In the genomic region with DNA sequence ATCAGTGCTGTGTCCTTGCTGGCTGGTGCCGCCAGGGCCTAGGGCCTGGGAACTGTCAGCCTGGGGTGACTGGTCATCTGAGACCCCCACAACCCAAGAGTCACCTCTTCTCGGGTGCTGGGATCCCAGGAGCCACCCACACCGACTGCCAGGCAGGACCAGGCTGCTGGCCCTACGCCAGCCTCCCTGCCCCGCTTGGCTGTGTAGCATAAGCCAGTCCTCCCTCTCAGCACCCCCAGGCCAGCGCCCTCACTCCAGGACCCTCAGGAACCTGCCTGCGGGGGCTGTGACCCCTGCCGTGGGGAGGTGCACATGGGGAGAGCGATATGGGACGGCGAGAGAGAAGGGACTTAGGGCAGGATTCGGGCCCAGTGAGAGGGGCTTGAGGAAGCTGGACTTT, we compare ENCODE assay signal across 31 cellular contexts.
"Had no signal": no experiment of that assay in that cellular context is flagged by ENCODE, and none has a peak within 500 bp of the region (broad histone marks: within the 10 kb centered on the region; RNA-seq: fewer than 3 reads in every experiment).

No MANE protein-coding gene starts in this region.

- H3K9me3 Mint-ChIP-seq: activated naive CD4-positive, alpha-beta T cell treated with anti-CD3 and anti-CD28 coated beads, Interleukin-2, amount 10 ng/mL, durations not matched to agents 7 days and 5 days; activated naive CD8-positive, alpha-beta T cell treated with anti-CD3 and anti-CD28 coated beads, Interleukin-2, amount 10 ng/mL, durations not matched to agents 7 days and 5 days; activated T-helper 1 cell treated with anti-CD3 and anti-CD28 coated beads, Interleukin-12 subunit alpha, Interleukin-12 subunit beta, Interleukin-2, Interleukin-4 antibody, amounts not matched to agents 30 ng/mL and 10 ng/mL and 1 ng/mL, durations not matched to agents 14 hours and 24 hours and 36 hours; central memory CD8-positive, alpha-beta T cell; nephron; stimulated activated naive B cell treated with anti-CD40 and anti-IgM and Interleukin-4, amounts not matched to agents 10 μg/mL and 1 μg/mL and 100 μg/mL, for 72 hours; T-helper 2 cell treated with Interferon-gamma antibody and Interleukin-4, amounts not matched to agents 5 μg/mL and 100 μg/mL, for 36 hours had no signal

- H3K79me2 ChIP-seq: parathyroid adenoma had no signal

- H2AFZ ChIP-seq: parathyroid adenoma had no signal

- H3K36me3 Mint-ChIP-seq: activated naive CD4-positive, alpha-beta T cell treated with anti-CD3 and anti-CD28 coated beads, Interleukin-2, amount 10 ng/mL, durations not matched to agents 7 days and 5 days; activated naive CD8-positive, alpha-beta T cell treated with anti-CD3 and anti-CD28 coated beads, Interleukin-2, amount 10 ng/mL, durations not matched to agents 7 days and 5 days; stimulated activated naive B cell treated with anti-CD40 and anti-IgM and Interleukin-4, amounts not matched to agents 10 μg/mL and 1 μg/mL and 100 μg/mL, for 72 hours had no signal

- DNase-seq: activated CD4-positive, alpha-beta T cell treated with anti-CD3 and anti-CD28 coated beads for 4 hours; activated CD4-positive, alpha-beta T cell treated with anti-CD3 and anti-CD28 coated beads, Interleukin-2, amount 50 U/mL, for 4 hours; activated CD4-positive, CD25-positive, alpha-beta regulatory T cell; activated CD8-positive, alpha-beta memory T cell treated with anti-CD3 and anti-CD28 coated beads, Interleukin-2, amount 50 U/mL, for 4 hours; activated gamma-delta T cell; activated naive CD4-positive, alpha-beta T cell treated with anti-CD3 and anti-CD28 coated beads, Interleukin-2, amount 10 ng/mL, durations not matched to agents 7 days and 5 days; activated naive CD8-positive, alpha-beta T cell treated with anti-CD3 and anti-CD28 coated beads, Interleukin-2, amount 10 ng/mL, durations not matched to agents 7 days and 5 days; activated T-cell treated with anti-CD3 and anti-CD28 coated beads, Interleukin-2, amount 50 U/mL, for 1 hour; colonic mucosa; effector CD8-positive, alpha-beta T cell; esophagus squamous epithelium; foreskin melanocyte; left ventricle myocardium inferior; mesendoderm; nucleus accumbens; psoas muscle; stimulated activated CD4-positive, alpha-beta T cell treated with anti-CD3 and anti-CD28 coated beads, Interleukin-1b, Interleukin-23, amount 100 ng/mL, for 48 hours; stimulated activated naive B cell treated with anti-CD40 and anti-IgM and Interleukin-4, amounts not matched to agents 10 μg/mL and 1 μg/mL and 100 μg/mL, for 72 hours; stomach; T-helper 1 cell; tibial artery had no signal

- H3K27ac ChIP-seq: colonic mucosa, epithelial cell of prostate, esophagus squamous epithelium, left ventricle myocardium inferior, parathyroid adenoma, psoas muscle, stomach, suprapubic skin, tibial artery had no signal

- H3K4me1 Mint-ChIP-seq: activated naive CD4-positive, alpha-beta T cell treated with anti-CD3 and anti-CD28 coated beads, Interleukin-2, amount 10 ng/mL, durations not matched to agents 7 days and 5 days; central memory CD8-positive, alpha-beta T cell; nephron; stimulated activated naive B cell treated with anti-CD40 and anti-IgM and Interleukin-4, amounts not matched to agents 10 μg/mL and 1 μg/mL and 100 μg/mL, for 72 hours had no signal

- H3K9me3 ChIP-seq: colonic mucosa, esophagus squamous epithelium, left ventricle myocardium inferior, psoas muscle, stomach, suprapubic skin, tibial artery had no signal

- H3K4me2 ChIP-seq: smooth muscle cell had no signal

- ATAC-seq: psoas muscle; stimulated activated naive B cell treated with anti-CD40 and anti-IgM and Interleukin-4, amounts not matched to agents 10 μg/mL and 1 μg/mL and 100 μg/mL, for 72 hours had no signal

- H3K27ac Mint-ChIP-seq: activated naive CD4-positive, alpha-beta T cell treated with anti-CD3 and anti-CD28 coated beads, Interleukin-2, amount 10 ng/mL, durations not matched to agents 7 days and 5 days; activated naive CD8-positive, alpha-beta T cell treated with anti-CD3 and anti-CD28 coated beads, Interleukin-2, amount 10 ng/mL, durations not matched to agents 7 days and 5 days; activated T-helper 1 cell treated with anti-CD3 and anti-CD28 coated beads, Interleukin-12 subunit alpha, Interleukin-12 subunit beta, Interleukin-2, Interleukin-4 antibody, amounts not matched to agents 30 ng/mL and 10 ng/mL and 1 ng/mL, durations not matched to agents 14 hours and 24 hours and 36 hours; nephron; stimulated activated naive B cell treated with anti-CD40 and anti-IgM and Interleukin-4, amounts not matched to agents 10 μg/mL and 1 μg/mL and 100 μg/mL, for 72 hours; T-helper 2 cell treated with Interferon-gamma antibody and Interleukin-4, amounts not matched to agents 5 μg/mL and 100 μg/mL, for 36 hours had no signal

- H3K9ac ChIP-seq: parathyroid adenoma had no signal

- H3K4me3 Mint-ChIP-seq: activated naive CD4-positive, alpha-beta T cell treated with anti-CD3 and anti-CD28 coated beads, Interleukin-2, amount 10 ng/mL, durations not matched to agents 7 days and 5 days; activated naive CD8-positive, alpha-beta T cell treated with anti-CD3 and anti-CD28 coated beads, Interleukin-2, amount 10 ng/mL, durations not matched to agents 7 days and 5 days; activated T-helper 1 cell treated with anti-CD3 and anti-CD28 coated beads, Interleukin-12 subunit alpha, Interleukin-12 subunit beta, Interleukin-2, Interleukin-4 antibody, amounts not matched to agents 30 ng/mL and 10 ng/mL and 1 ng/mL, durations not matched to agents 14 hours and 24 hours and 36 hours; central memory CD8-positive, alpha-beta T cell; nephron; stimulated activated naive B cell treated with anti-CD40 and anti-IgM and Interleukin-4, amounts not matched to agents 10 μg/mL and 1 μg/mL and 100 μg/mL, for 72 hours; T-helper 2 cell treated with Interferon-gamma antibody and Interleukin-4, amounts not matched to agents 5 μg/mL and 100 μg/mL, for 36 hours had no signal

- H3K4me3 ChIP-seq: colonic mucosa, esophagus squamous epithelium, left ventricle myocardium inferior, lung, psoas muscle, smooth muscle cell, stomach, suprapubic skin, tibial artery had no signal

- H3K36me3 ChIP-seq: colonic mucosa, esophagus squamous epithelium, left ventricle myocardium inferior, stomach, suprapubic skin, tibial artery had no signal

- H3K4me1 ChIP-seq: colonic mucosa, left ventricle myocardium inferior, parathyroid adenoma, psoas muscle, stomach, tibial artery had no signal

- H3K27me3 ChIP-seq: colonic mucosa, esophagus squamous epithelium had no signal

- FAIRE-seq: endometrium had no signal
